In genomic region chr5:145449794-145450193, GRCh38 we compare ENCODE assay signal across 26 cellular contexts.
DNase-seq lines count a peak whose midpoint lies in the region; ATAC-seq and TF ChIP-seq lines count a peak whose summit lies in the region.
"Had no signal": no experiment of that assay in that cellular context is flagged by ENCODE, and none has a peak within 500 bp of the region (broad histone marks: within the 10 kb centered on the region; RNA-seq: fewer than 3 reads in every experiment).

No MANE protein-coding gene starts in this region.

- H3K4me3 ChIP-seq in PC-3 (ENCODE audit: low read length), result no peak overlapping the region
- no peak overlapping the region for H3K4me3 ChIP-seq in fibroblast of villous mesenchyme (ENCODE audit: low read depth, low read length)
- no peak overlapping the region for H3K4me3 ChIP-seq in HAP-1
- H3K4me3 ChIP-seq: lower lobe of right lung had no signal

- no peaks in the 10 kb centered on the region for H3K36me3 ChIP-seq in PC-3 (ENCODE audit: low read depth, low read length)
- H3K36me3 ChIP-seq in HAP-1 (replicated peaks), result no peaks in the 10 kb centered on the region
- H3K36me3 ChIP-seq: lower lobe of right lung had no signal

- TF ChIP-seq CTCF in PC-3 (conservative IDR thresholded peaks at IDR 0.05; ENCODE audit: low read depth, low read length), result 0 out of 2 replicates have a peak, but pooled peaks have one; percentile 12
- TF ChIP-seq CTCF in fibroblast of villous mesenchyme (IDR thresholded peaks at IDR 0.05; ENCODE audit: insufficient read depth, low read depth, low read length), result peak; percentile 12

- POLR2A ChIA-PET in PC-3 (lab: Charles Lee; ENCODE audit: unreplicated experiment), result no interaction called here

- in situ Hi-C loops in HAP-1 (cut with MboI; ENCODE audit: low sequenced_read_pairs), result no loop called here

- H3K9me3 ChIP-seq in PC-3 (ENCODE audit: low read length) (no peaks in the 10 kb centered on the region), HAP-1 (no peaks in the 10 kb centered on the region)
- H3K9me3 ChIP-seq: lower lobe of right lung had no signal

- H3K27ac ChIP-seq in PC-3 (ENCODE audit: low read length), result no peak overlapping the region
- H3K27ac ChIP-seq: KMS-11, lower lobe of right lung, VCaP had no signal

- peak; percentile 5 for DNase-seq in EH (ENCODE audit: low read depth)
- no peak for DNase-seq in PC-3
- DNase-seq in fibroblast of villous mesenchyme (ENCODE audit: low read depth), result no peak
- DNase-seq in putamen (ENCODE audit: low spot score), result peak; percentile 69
- no peak for DNase-seq in NCI-H1105 treated with DMSO at 0.1 percent for 48 hours (lab: John Stamatoyannopoulos, UW)
- DNase-seq in stimulated activated naive CD4-positive, alpha-beta T cell (lab: John Stamatoyannopoulos, UW), result no peak
- DNase-seq in HAP-1 (ENCODE audit: low spot score in 2 of 2), result no peak
- DNase-seq: activated CD4-positive, alpha-beta T cell treated with anti-CD3 and anti-CD28 coated beads for 36 hours; activated CD8-positive, alpha-beta T cell treated with anti-CD3 and anti-CD28 coated beads, Interleukin-2, amount 10 ng/mL, durations not matched to agents 7 days and 5 days; amniotic stem cell; CD4-positive, alpha-beta T cell; cerebellar nuclear complex; effector CD4-positive, alpha-beta T cell; H9; kidney; lower lobe of right lung; midbrain; naive thymus-derived CD4-positive, alpha-beta T cell; NCI-H1436 treated with DMSO at 0.1 percent for 48 hours; NCI-H774; SIG-M5; stimulated activated CD4-positive, alpha-beta T cell treated with anti-CD3 and anti-CD28 coated beads, Interleukin-15, amount 100 ng/mL, for 24 hours; stimulated activated CD4-positive, alpha-beta T cell treated with anti-CD3 and anti-CD28 coated beads, Interleukin-4, amount 100 ng/mL, for 4 hours; trophoblast cell had no signal

- H4K20me1 ChIP-seq in PC-3 (ENCODE audit: low read length), result no peaks in the 10 kb centered on the region

- H2AFZ ChIP-seq in PC-3 (ENCODE audit: low read length), result no peak overlapping the region

- no peak overlapping the region for H3K4me2 ChIP-seq in PC-3 (ENCODE audit: low read length)
- H3K4me2 ChIP-seq: KMS-11 had no signal

- intact Hi-C loops in PC-3 (cut with micrococcal nuclease), result no loop called here

- CTCF ChIA-PET in PC-3 (lab: Charles Lee), result no interaction called here

- ATAC-seq in PC-3, result no peak
- ATAC-seq: activated CD4-positive, alpha-beta T cell treated with anti-CD3 and anti-CD28 coated beads for 36 hours; activated CD8-positive, alpha-beta T cell treated with anti-CD3 and anti-CD28 coated beads, Interleukin-2, amount 10 ng/mL, durations not matched to agents 7 days and 5 days; lower lobe of right lung; naive thymus-derived CD4-positive, alpha-beta T cell had no signal

- no peaks in the 10 kb centered on the region for H3K79me2 ChIP-seq in PC-3 (ENCODE audit: low read length)

- BruUV-seq in PC-3 (replicated peaks; lab: Mats Ljungman, UMichigan), result no TSS peak

- H3K27me3 ChIP-seq in PC-3 (ENCODE audit: low read length), result no peaks in the 10 kb centered on the region
- H3K27me3 ChIP-seq in HAP-1 (ENCODE audit: low read depth), result no peaks in the 10 kb centered on the region

- no peak overlapping the region for H3K9ac ChIP-seq in PC-3 (ENCODE audit: low read length)
- H3K9ac ChIP-seq: KMS-11 had no signal

- no peaks in the 10 kb centered on the region for H3K9me2 ChIP-seq in PC-3 (replicated peaks; ENCODE audit: low read length)

- H3K4me1 ChIP-seq in PC-3 (ENCODE audit: insufficient read depth, low read length), result no peaks in the 10 kb centered on the region
- H3K4me1 ChIP-seq in HAP-1, result no peaks in the 10 kb centered on the region
- H3K4me1 ChIP-seq: lower lobe of right lung had no signal

- H3F3A ChIP-seq in PC-3 (ENCODE audit: low read length, unreplicated experiment), result no peaks in the 10 kb centered on the region

Comparison
In these comparisons a context has a peak if more than half of its experiments do, and no peak if none do; other contexts are left out.
1. DNase-seq: peak in EH (single experiment) and putamen (single experiment); none in PC-3 (single experiment), fibroblast of villous mesenchyme (single experiment), NCI-H1105 treated with DMSO at 0.1 percent for 48 hours (single experiment), stimulated activated naive CD4-positive, alpha-beta T cell (0 of 6) and HAP-1 (0 of 2).